ENCODE assay signal across 11 cellular contexts in the genomic region with DNA sequence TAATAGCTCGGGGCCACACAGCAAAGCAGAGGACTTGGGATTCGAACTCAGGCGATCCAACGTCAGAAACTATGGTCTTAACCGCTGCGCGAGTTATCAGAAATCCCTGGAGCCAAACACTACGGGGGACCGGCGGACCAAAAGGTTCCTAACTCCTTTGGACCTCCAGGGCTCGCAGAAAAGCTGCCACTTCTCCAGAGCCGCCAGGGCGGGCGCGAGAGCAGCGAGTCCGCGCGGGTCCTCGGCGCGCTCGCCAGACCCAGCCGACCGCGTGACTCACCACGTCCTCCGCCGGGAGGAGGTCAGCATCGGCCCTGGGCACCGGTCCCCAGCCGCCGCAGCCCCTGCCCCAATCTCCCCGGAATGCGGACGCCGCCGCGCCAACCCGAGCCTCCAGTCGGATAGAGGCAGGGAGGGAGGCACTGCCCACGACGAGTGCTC. TPM values are rescaled to one million over a fixed set of nuclear protein-coding genes. Genes with fewer than 3 reads are reported as not detected.
DNase-seq lines count a peak whose midpoint lies in the region; ATAC-seq, FAIRE-seq and TF ChIP-seq lines count a peak whose summit lies in the region.
"Had no signal": no experiment of that assay in that cellular context is flagged by ENCODE, and none has a peak within 500 bp of the region (broad histone marks: within the 10 kb centered on the region; RNA-seq: fewer than 3 reads in every experiment).

No MANE protein-coding gene starts in this region.

- H3K79me1 ChIP-seq in IMR-90 (ENCODE audit: low read depth in 1 of 2, low read length in 2 of 2), result no peaks in the 10 kb centered on the region

- H3K36me3 ChIP-seq in IMR-90 (ENCODE audit: control insufficient read depth, insufficient read depth, low read length), result no peaks in the 10 kb centered on the region

- ATAC-seq in IMR-90 (ENCODE audit: low read depth) (peak; percentile 82), GM21447 (IDR thresholded peaks at IDR 0.05; ENCODE audit: unreplicated experiment) (no peak)
- no peak for ATAC-seq in naive thymus-derived CD8-positive, alpha-beta T cell
- ATAC-seq: GM12878 had no signal

- H3K9me1 ChIP-seq in IMR-90 (ENCODE audit: insufficient read depth, low read length), result no peaks in the 10 kb centered on the region; the same call in 1 of the 2 replicates

- H3K9me3 ChIP-seq in IMR-90 (ENCODE audit: control insufficient read depth, insufficient read depth, low read length), result peaks cover 12% of the 10 kb centered on the region

- H4K20me1 ChIP-seq in IMR-90 (ENCODE audit: insufficient read depth, low read length), result no peaks in the 10 kb centered on the region

- POLR2A ChIA-PET in IMR-90 (lab: Charles Lee; ENCODE audit: unreplicated experiment), result no interaction called here
- POLR2A ChIA-PET in naive thymus-derived CD8-positive, alpha-beta T cell (lab: Charles Lee), result no interaction called here

- H3K9me3 Mint-ChIP-seq in naive thymus-derived CD8-positive, alpha-beta T cell, result no peaks in the 10 kb centered on the region

- no peaks in the 10 kb centered on the region; the same call in 1 of the 2 replicates for H3K4me1 ChIP-seq in IMR-90 (ENCODE audit: control insufficient read depth, insufficient read depth, low read length)

- H3K36me3 Mint-ChIP-seq in naive thymus-derived CD8-positive, alpha-beta T cell, result peaks cover 0 to 4% (median 4%) of the 10 kb centered on the region in 3 donors

- H3K56ac ChIP-seq in IMR-90 (ENCODE audit: extremely low read depth, insufficient read depth, low read length), result no peak overlapping the region

- H3K4me3 Mint-ChIP-seq in naive thymus-derived CD8-positive, alpha-beta T cell, result peak overlapping the region; percentile 8 to 82 (median 44)

- H3K4me1 Mint-ChIP-seq in naive thymus-derived CD8-positive, alpha-beta T cell, result peaks cover 7 to 35% (median 23%) of the 10 kb centered on the region in 4 donors

- 1% methylated on average over 23 of the region's 43 CpGs; no CpG with 5 or more reads in 1 of the 2 experiments for WGBS in IMR-90 (ENCODE audit: extremely low coverage in 2 of 2, insufficient read length in 1 of 2), 2 experiments

- no peak overlapping the region for H3K27ac Mint-ChIP-seq in naive thymus-derived CD8-positive, alpha-beta T cell

- H2AK5ac ChIP-seq in IMR-90 (ENCODE audit: low read depth, low read length), result no peak overlapping the region

- H3K14ac ChIP-seq in IMR-90 (replicated peaks; ENCODE audit: low read depth, low read length), result no peak overlapping the region

- peak overlapping the region; percentile 40 for H3K4me3 ChIP-seq in AG10803 (ENCODE audit: low read length)
- no peak overlapping the region for H3K4me3 ChIP-seq in IMR-90 (ENCODE audit: insufficient read depth, low read depth, low read length)
- H3K4me3 ChIP-seq: GM12878 had no signal

- no peak overlapping the region for H4K91ac ChIP-seq in IMR-90 (ENCODE audit: insufficient read depth, low read depth, low read length)

- TF ChIP-seq CTCF in AG10803 (conservative IDR thresholded peaks at IDR 0.05; ENCODE audit: low read length) (peak; percentile 13), IMR-90 (conservative IDR thresholded peaks at IDR 0.05; ENCODE audit: low read depth, low read length) (no peak)

- no peak overlapping the region for H3K27ac ChIP-seq in IMR-90 (ENCODE audit: insufficient read depth, low read length)

- H3K9ac ChIP-seq in IMR-90 (ENCODE audit: low read depth, low read length), result no peak overlapping the region

- peak overlapping the region; percentile 80 for H2AFZ ChIP-seq in IMR-90 (replicated peaks; ENCODE audit: low read length, poor library complexity)

- FAIRE-seq in RCC 7860 (lab: Jason Lieb, UNC), result no peak
- FAIRE-seq: GM12878 had no signal

- no peak overlapping the region for H4K8ac ChIP-seq in IMR-90 (ENCODE audit: low read depth in 2 of 2, low read length in 2 of 2)

- peak; percentile 14; the same call in 1 of the 2 replicates for TF ChIP-seq RAD21 in IMR-90 (IDR thresholded peaks at IDR 0.05; ENCODE audit: low read length)

- BruUV-seq in IMR-90 (replicated peaks; lab: Mats Ljungman, UMichigan), result no TSS peak

- no peak overlapping the region for H2BK120ac ChIP-seq in IMR-90 (ENCODE audit: low read depth, low read length)

- H3K18ac ChIP-seq in IMR-90 (ENCODE audit: low read depth, low read length), result no peak overlapping the region

- peaks cover 94% of the 10 kb centered on the region for H3K27me3 ChIP-seq in IMR-90 (ENCODE audit: control insufficient read depth, insufficient read depth, low read length)

- TF ChIP-seq POLR2A in IMR-90 (IDR thresholded peaks at IDR 0.05; ENCODE audit: low read depth, low read length), result no peak

- H2AK9ac ChIP-seq in IMR-90 (replicated peaks; ENCODE audit: low read depth, low read length, poor library complexity), result no peak overlapping the region

- no peak overlapping the region for H2BK20ac ChIP-seq in IMR-90 (ENCODE audit: low read depth, low read length)

- no peak overlapping the region for H2BK15ac ChIP-seq in IMR-90 (ENCODE audit: low read depth, low read length)

- H3K27me3 Mint-ChIP-seq in naive thymus-derived CD8-positive, alpha-beta T cell, result peaks cover 43 to 99% (median 77%) of the 10 kb centered on the region in 5 donors

- H4K5ac ChIP-seq in IMR-90 (ENCODE audit: low read depth, low read length), result no peak overlapping the region

- CTCF ChIA-PET in IMR-90 (lab: Yijun Ruan, JAX), result no interaction called here

- no peak overlapping the region for H3K23ac ChIP-seq in IMR-90 (ENCODE audit: low read depth, low read length)

- DNase-seq in AG10803 (ENCODE audit: low read depth), result peak; percentile 27
- peak; percentile 22 for DNase-seq in IMR-90
- peak; percentile 65 for DNase-seq in ecto neural progenitor cell (ENCODE audit: low spot score)
- no peak for DNase-seq in naive thymus-derived CD8-positive, alpha-beta T cell
- DNase-seq in activated CD4-positive, CD25-positive, alpha-beta regulatory T cell (lab: John Stamatoyannopoulos, UW), result no peak
- DNase-seq in RCC 7860 (ENCODE audit: low spot score), result no peak
- no peak for DNase-seq in effector CD4-positive, alpha-beta T cell
- DNase-seq: activated gamma-delta T cell had no signal

- peak overlapping the region; percentile 22; the same call in 1 of the 2 replicates for H3K4me2 ChIP-seq in IMR-90 (ENCODE audit: low read depth, low read length)

- dilution Hi-C loops in IMR-90 (cut with HindIII; ENCODE audit: low sequenced_read_pairs, unreplicated experiment), result no loop called here

- intact Hi-C loops in IMR-90 (cut with micrococcal nuclease), result no loop called here

- no peak overlapping the region for H2BK5ac ChIP-seq in IMR-90 (ENCODE audit: low read depth, low read length, poor library complexity, severe bottlenecking)

- in situ Hi-C loops in IMR-90 (cut with MboI; ENCODE audit: low sequenced_read_pairs), result no loop called here

- no peak overlapping the region for H3K4ac ChIP-seq in IMR-90 (ENCODE audit: low read depth, low read length)

TF ChIP-seq in IMR-90, 13 proteins besides CTCF, POLR2A, EP300 and RAD21:
- no peak for TF ChIP-seq CHD1 (IDR thresholded peaks at IDR 0.05; ENCODE audit: low read depth, low read length)
- TF ChIP-seq, protein P1, sequence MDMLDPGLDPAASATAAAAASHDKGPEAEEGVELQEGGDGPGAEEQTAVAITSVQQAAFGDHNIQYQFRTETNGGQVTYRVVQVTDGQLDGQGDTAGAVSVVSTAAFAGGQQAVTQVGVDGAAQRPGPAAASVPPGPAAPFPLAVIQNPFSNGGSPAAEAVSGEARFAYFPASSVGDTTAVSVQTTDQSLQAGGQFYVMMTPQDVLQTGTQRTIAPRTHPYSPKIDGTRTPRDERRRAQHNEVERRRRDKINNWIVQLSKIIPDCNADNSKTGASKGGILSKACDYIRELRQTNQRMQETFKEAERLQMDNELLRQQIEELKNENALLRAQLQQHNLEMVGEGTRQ (IDR thresholded peaks at IDR 0.05; ENCODE audit: low read depth, low read length), result 0 out of 2 replicates have a peak, but pooled peaks have one; percentile 11

RNA-seq across cellular contexts. Expression of a gene that starts 6.0 kb away (rescaled TPM):
- total RNA-seq in IMR-90 (2012; rRNA removed), result not detected in 2 replicates
- polyA plus RNA-seq in IMR-90 (2012; rRNA removed), result not detected in 2 replicates
- polyA plus RNA-seq in IMR-90 (2012; cell fraction: cytosol; rRNA removed), result not detected in 2 replicates
- not detected in 2 replicates for polyA plus RNA-seq in IMR-90 (2012; cell fraction: nucleus; rRNA removed; ENCODE audit: low replicate concordance)
- not detected for total RNA-seq in naive thymus-derived CD8-positive, alpha-beta T cell
- not detected for polyA plus RNA-seq in naive thymus-derived CD8-positive, alpha-beta T cell
- total RNA-seq: GM12878, liver had no signal
- polyA plus RNA-seq: GM12878, liver had no signal

Comparison
In these comparisons a context has a peak if more than half of its experiments do, and no peak if none do; other contexts are left out.
1. DNase-seq: peak in AG10803 (single experiment), IMR-90 (single experiment) and ecto neural progenitor cell (single experiment); none in naive thymus-derived CD8-positive, alpha-beta T cell (0 of 10), activated CD4-positive, CD25-positive, alpha-beta regulatory T cell (0 of 4), RCC 7860 (single experiment) and effector CD4-positive, alpha-beta T cell (single experiment).